Comparison of ENCODE assay signal across 1 cellular context in the genomic region with DNA sequence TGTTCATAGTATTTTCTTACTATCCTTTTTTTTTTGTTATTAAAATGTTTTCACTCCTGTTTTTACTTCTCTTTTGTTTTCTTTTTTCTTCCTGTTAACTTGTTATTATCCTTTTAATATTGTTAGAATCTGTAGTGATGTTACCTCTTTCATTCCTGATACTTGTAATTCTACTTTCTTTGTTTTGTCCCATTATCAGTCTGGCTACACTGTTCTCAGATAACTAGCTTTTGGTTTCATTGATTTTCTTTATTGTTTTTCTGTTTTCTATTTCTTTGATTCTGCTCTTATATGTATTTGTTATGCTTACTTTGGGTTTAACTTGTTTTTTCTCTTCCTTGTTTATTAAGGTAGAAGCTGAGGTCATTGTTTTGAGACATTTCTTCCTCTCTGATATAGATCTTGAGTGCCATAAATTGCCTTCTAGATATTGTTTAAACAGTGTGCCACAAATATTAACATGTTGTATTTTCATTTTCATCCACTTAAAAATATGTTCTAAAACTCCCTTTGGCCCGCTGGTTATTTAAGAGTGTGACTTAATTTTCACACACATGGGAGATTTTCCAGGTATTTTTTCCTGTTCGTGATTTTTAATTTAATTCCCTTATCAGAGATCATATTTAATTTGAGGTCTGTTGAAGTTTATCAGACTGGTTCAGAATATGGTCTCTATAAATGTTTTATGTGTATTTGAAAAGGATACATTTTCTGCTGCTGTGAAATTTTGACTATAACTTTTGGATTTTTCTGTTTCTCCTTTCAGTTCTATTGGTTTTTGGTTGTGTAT.
TF ChIP-seq lines count a peak whose summit lies in the region.

No MANE protein-coding gene starts in this region.

TF ChIP-seq in SK-N-SH, 30 proteins besides CTCF, POLR2A, EP300 and RAD21 (continued from another document):
- TF ChIP-seq RCOR1 (IDR thresholded peaks at IDR 0.05; ENCODE audit: low read length), result peak; percentile 19; the same call in 1 of the 2 replicates
- no peak for TF ChIP-seq FOXJ3 (CRISPR knock-in tag; IDR thresholded peaks at IDR 0.05)
- TF ChIP-seq MEF2A (IDR thresholded peaks at IDR 0.05; ENCODE audit: borderline replicate concordance, low read depth), result no peak
- no peak for TF ChIP-seq JUND (IDR thresholded peaks at IDR 0.05)
- peak; percentile 16 for TF ChIP-seq CHD2 (IDR thresholded peaks at IDR 0.05; ENCODE audit: low read length, partially characterized antibody)
- no peak for TF ChIP-seq FOXM1 (IDR thresholded peaks at IDR 0.05; ENCODE audit: low read depth)
- no peak for TF ChIP-seq GABPA (IDR thresholded peaks at IDR 0.05; ENCODE audit: low read depth)
- no peak for TF ChIP-seq RFX5 (IDR thresholded peaks at IDR 0.05; ENCODE audit: low read length)
